Comparison of ENCODE assay signal across 8 cellular contexts in the genomic region with DNA sequence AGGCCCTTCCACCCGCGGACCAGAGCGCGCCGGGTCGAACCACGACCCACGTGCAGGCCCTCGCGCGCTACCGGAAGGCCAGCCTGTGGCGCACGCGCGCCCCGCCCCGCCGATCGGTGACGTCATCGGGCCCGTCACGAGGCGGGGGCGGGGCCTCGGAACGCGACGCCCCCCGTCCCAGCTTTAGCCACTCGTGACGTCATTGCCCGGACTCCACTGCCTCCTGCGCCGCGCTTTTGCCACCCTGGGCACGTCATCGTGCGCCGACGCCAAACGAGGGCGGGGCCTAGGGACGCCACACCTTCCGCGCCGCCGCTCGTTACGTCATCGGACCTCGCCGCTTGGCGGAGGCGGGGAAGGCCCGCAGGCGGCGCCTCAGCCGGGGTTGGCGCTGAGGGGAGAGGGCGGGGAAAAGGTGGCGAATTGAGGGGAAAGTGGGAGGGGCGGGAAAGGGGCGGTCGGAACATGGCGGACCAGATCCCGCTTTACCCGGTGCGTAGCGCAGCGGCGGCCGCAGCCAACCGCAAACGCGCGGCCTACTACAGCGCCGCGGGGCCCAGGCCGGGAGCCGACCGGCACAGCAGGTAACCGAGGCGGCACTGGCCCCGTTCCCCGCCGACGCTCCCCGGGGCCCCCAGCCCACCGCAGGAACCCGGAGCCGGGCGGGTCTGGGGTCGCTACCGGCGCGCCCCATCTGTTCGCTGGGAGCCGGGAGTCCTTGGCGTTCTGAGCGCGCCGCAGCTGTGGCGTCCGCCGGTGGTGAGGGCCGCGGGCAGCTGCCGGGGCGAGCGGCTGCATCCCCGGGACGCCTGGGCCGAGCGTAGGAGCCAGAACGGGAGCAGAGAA. TPM values are rescaled to one million over a fixed set of nuclear protein-coding genes. Genes with fewer than 3 reads are reported as not detected.
DNase-seq lines count a peak whose midpoint lies in the region; ATAC-seq and TF ChIP-seq lines count a peak whose summit lies in the region.

A gene with protein sequence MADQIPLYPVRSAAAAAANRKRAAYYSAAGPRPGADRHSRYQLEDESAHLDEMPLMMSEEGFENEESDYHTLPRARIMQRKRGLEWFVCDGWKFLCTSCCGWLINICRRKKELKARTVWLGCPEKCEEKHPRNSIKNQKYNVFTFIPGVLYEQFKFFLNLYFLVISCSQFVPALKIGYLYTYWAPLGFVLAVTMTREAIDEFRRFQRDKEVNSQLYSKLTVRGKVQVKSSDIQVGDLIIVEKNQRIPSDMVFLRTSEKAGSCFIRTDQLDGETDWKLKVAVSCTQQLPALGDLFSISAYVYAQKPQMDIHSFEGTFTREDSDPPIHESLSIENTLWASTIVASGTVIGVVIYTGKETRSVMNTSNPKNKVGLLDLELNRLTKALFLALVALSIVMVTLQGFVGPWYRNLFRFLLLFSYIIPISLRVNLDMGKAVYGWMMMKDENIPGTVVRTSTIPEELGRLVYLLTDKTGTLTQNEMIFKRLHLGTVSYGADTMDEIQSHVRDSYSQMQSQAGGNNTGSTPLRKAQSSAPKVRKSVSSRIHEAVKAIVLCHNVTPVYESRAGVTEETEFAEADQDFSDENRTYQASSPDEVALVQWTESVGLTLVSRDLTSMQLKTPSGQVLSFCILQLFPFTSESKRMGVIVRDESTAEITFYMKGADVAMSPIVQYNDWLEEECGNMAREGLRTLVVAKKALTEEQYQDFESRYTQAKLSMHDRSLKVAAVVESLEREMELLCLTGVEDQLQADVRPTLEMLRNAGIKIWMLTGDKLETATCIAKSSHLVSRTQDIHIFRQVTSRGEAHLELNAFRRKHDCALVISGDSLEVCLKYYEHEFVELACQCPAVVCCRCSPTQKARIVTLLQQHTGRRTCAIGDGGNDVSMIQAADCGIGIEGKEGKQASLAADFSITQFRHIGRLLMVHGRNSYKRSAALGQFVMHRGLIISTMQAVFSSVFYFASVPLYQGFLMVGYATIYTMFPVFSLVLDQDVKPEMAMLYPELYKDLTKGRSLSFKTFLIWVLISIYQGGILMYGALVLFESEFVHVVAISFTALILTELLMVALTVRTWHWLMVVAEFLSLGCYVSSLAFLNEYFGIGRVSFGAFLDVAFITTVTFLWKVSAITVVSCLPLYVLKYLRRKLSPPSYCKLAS (plus strand): TSS at position 449 of the 846 bp plus-strand sequence. CDS start 17 bp downstream, at position 466.

- no peaks in the 10 kb centered on the region for H3K36me3 ChIP-seq in right atrium auricular region
- H3K36me3 ChIP-seq in uterus = no peaks in the 10 kb centered on the region

- in situ Hi-C loops in GM13977 (cut with MboI; ENCODE audit: low pct_unique_long_range_greater_than_20kb, low sequenced_read_pairs, unreplicated experiment) = no loop called here

- H3K4me1 ChIP-seq in right atrium auricular region = peaks cover 0 to 13% of the 10 kb centered on the region in 2 donors
- no peaks in the 10 kb centered on the region for H3K4me1 ChIP-seq in uterus

- peaks cover 0 to 3% of the 10 kb centered on the region in 2 donors for H3K9me3 ChIP-seq in right atrium auricular region
- H3K9me3 ChIP-seq in uterus = no peaks in the 10 kb centered on the region

- H3K27me3 ChIP-seq in right atrium auricular region (no peaks in the 10 kb centered on the region), uterus (no peaks in the 10 kb centered on the region)

- peak within 1 kb of the TSS; percentile 81 for H3K27ac ChIP-seq in angular gyrus (ENCODE audit: low read depth, low read length)
- peak within 1 kb of the TSS; percentile 89 for H3K27ac ChIP-seq in right atrium auricular region
- H3K27ac ChIP-seq in uterus = peak within 1 kb of the TSS; percentile 73 to 94

- TF ChIP-seq CTCF in GM13977 (IDR thresholded peaks at IDR 0.05; ENCODE audit: extremely low read depth, insufficient read depth, missing control alignments) = no peak
- peak in 1 of 2 donors; percentile 33 for TF ChIP-seq CTCF in right atrium auricular region (IDR thresholded peaks at IDR 0.05)
- TF ChIP-seq CTCF in uterus (IDR thresholded peaks at IDR 0.05) = peak in 2 of 4 experiments; percentile 41 to 44

- H3K4me3 ChIP-seq in right atrium auricular region = peak within 1 kb of the TSS; percentile 96 to 100
- peak within 1 kb of the TSS; percentile 65 to 100 for H3K4me3 ChIP-seq in uterus

- peak; percentile 78 for ATAC-seq in HG02852 (IDR thresholded peaks at IDR 0.05; ENCODE audit: unreplicated experiment)

- TF ChIP-seq POLR2A in uterus (IDR thresholded peaks at IDR 0.05) = peak; percentile 35 to 79

- DNase-seq in GM13977 (ENCODE audit: low spot score) (peak; percentile 99), NCI-H1694 (lab: John Stamatoyannopoulos, UW) (peak; percentile 75), T-helper 2 cell (peak; percentile 97 to 99 (median 97)), right atrium auricular region (ENCODE audit: low spot score) (peak; percentile 99), pulmonary artery endothelial cell (ENCODE audit: low read depth, low spot score) (peak; percentile 89), uterus (peak; percentile 97 to 99)

- intact Hi-C loops in uterus (cut with DNase I; ENCODE audit: low total_unique reads) = no loop called here

RNA-seq across cellular contexts. Expression of the gene that starts here (rescaled TPM):
- total RNA-seq in right atrium auricular region (10 to 100 TPM; 15.4 to 17.6 TPM), pulmonary artery endothelial cell (19.4 and 26.2 TPM in 2 replicates), uterus (100 to 1,000 TPM in 1 of 4 donors, 10 to 100 TPM in 3; 18.2 to 111 (median 70.3) TPM)

Comparison
In these comparisons a context has a peak if more than half of its experiments do, and no peak if none do; other contexts are left out.
1. Peak in every context shown above with its lines: DNase-seq, ATAC-seq, H3K4me3 ChIP-seq and H3K27ac ChIP-seq.